In the genomic region with DNA sequence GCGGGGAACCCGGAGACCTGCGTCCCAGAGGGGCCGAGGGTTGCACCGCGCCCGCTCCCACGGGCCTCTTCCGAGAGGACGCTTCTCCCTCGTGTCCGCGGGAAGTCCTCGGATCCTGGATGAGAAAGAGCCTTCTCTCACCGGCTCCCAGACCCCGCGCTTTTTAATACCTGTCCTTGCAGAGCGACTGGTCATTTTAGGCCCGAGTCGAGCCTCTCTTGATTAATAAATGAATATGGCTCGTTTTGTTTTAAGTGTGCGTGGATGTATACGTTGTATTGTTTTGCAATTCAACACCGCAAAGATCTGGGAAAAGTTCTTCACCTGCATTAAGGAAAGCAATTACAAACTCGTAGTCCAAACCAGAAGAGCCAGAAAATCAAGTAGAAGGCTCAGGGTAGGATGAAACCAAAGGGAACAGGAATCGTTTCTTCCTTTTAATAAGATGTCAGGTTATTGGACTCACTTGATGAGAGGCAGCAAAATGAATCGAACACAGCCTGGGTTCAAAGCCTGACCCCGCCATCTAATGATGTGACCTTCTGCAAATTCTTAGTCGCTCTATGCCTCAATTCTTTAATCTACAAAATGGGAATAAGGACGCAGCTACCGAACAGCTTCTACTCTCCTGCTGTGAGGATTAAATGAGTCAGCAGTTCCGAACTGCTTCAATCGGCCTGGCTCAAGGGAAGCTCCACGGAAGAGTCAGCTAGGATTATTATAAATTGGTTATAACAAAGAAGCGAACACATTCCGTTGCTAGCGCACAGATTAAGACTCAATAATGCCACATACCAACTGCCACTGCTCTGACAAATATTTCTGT, we compare ENCODE assay signal across 1 cellular context.
TF ChIP-seq lines count a peak whose summit lies in the region.

No MANE protein-coding gene starts in this region.

TF ChIP-seq in endothelial cell of umbilical vein, 7 proteins besides CTCF, POLR2A, EP300 and RAD21 (continued from another document):
- no peak for TF ChIP-seq GATA2 (IDR thresholded peaks at IDR 0.05; ENCODE audit: insufficient read depth, insufficient read length, low read depth, low read length)
